ENCODE assay signal across 8 cellular contexts in genomic region chr19:44891016-44891882, GRCh38. TPM values are rescaled to one million over a fixed set of nuclear protein-coding genes. Genes with fewer than 3 reads are reported as not detected.
DNase-seq lines count a peak whose midpoint lies in the region; ATAC-seq and TF ChIP-seq lines count a peak whose summit lies in the region.

TOMM40 (plus strand) TSS chr19:44891254; CDS start chr19:44891416, 162 bp downstream.

- H3K36me3 Mint-ChIP-seq in naive thymus-derived CD8-positive, alpha-beta T cell = peaks cover 0 to 38% (median 12%) of the 10 kb centered on the region in 3 donors

- H3K9me3 Mint-ChIP-seq in naive thymus-derived CD8-positive, alpha-beta T cell = no peaks in the 10 kb centered on the region

- H3K9me3 ChIP-seq in ES-I3 (ENCODE audit: control insufficient read depth, insufficient read depth, low read length) (no peaks in the 10 kb centered on the region), HAP-1 (no peaks in the 10 kb centered on the region), thoracic aorta (no peaks in the 10 kb centered on the region)

- peaks cover 17% of the 10 kb centered on the region for H3K36me3 ChIP-seq in ES-I3 (ENCODE audit: insufficient read depth, low read length)
- peaks cover 53% of the 10 kb centered on the region for H3K36me3 ChIP-seq in HAP-1 (replicated peaks)
- H3K36me3 ChIP-seq in thoracic aorta = peaks cover 38% of the 10 kb centered on the region

- H3K9ac ChIP-seq in ES-I3 (ENCODE audit: low read depth, low read length) = peak within 1 kb of the TSS; percentile 61

- H3K4me3 ChIP-seq in HAP-1 = peak within 1 kb of the TSS; percentile 81
- peak within 1 kb of the TSS; percentile 94 for H3K4me3 ChIP-seq in epithelial cell of esophagus (ENCODE audit: low read length)
- peak within 1 kb of the TSS; percentile 86 for H3K4me3 ChIP-seq in thoracic aorta

- in situ Hi-C loops in HAP-1 (cut with MboI; ENCODE audit: low sequenced_read_pairs) = no loop called here

- H3K27me3 ChIP-seq in HAP-1 (ENCODE audit: low read depth) (no peaks in the 10 kb centered on the region), thoracic aorta (replicated peaks; ENCODE audit: insufficient read depth) (no peaks in the 10 kb centered on the region)

- H3K4me3 Mint-ChIP-seq in naive thymus-derived CD8-positive, alpha-beta T cell = peak within 1 kb of the TSS; percentile 82 to 93 (median 91)

- no peak for ATAC-seq in naive thymus-derived CD8-positive, alpha-beta T cell
- ATAC-seq in thoracic aorta (ENCODE audit: insufficient number of reproducible peaks, low FRiP score, low read depth) (peak; percentile 94), GM18870 (IDR thresholded peaks at IDR 0.05; ENCODE audit: unreplicated experiment) (no peak)

- H3K27ac ChIP-seq in thoracic aorta = peak within 1 kb of the TSS; percentile 88 to 97

- TF ChIP-seq CTCF in epithelial cell of esophagus (IDR thresholded peaks at IDR 0.05; ENCODE audit: insufficient read depth, low read depth, low read length, missing control alignments) (no peak), thoracic aorta (IDR thresholded peaks at IDR 0.05) (no peak)

- DNase-seq in HAP-1 (ENCODE audit: low spot score in 2 of 2) (peak; percentile 54 to 100), NCI-H146 (lab: John Stamatoyannopoulos, UW) (peak; percentile 100), epithelial cell of esophagus (ENCODE audit: low read depth) (no peak), thoracic aorta (ENCODE audit: low spot score) (peak; percentile 99)
- peak; percentile 100 for DNase-seq in activated CD4-positive, alpha-beta T cell treated with anti-CD3 and anti-CD28 coated beads for 4 hours
- DNase-seq in naive thymus-derived CD8-positive, alpha-beta T cell = peak in 2 of 10 donors; percentile 99

- POLR2A ChIA-PET in naive thymus-derived CD8-positive, alpha-beta T cell (lab: Charles Lee) = interaction anchor here (0.7 to 1.7 kb wide), 5 partner anchors 10 to 262 kb away, joined by 3 to 10 read pairs (median 4); partner anchors contain the start of genes APOE and CLPTM1

- H3K27ac Mint-ChIP-seq in naive thymus-derived CD8-positive, alpha-beta T cell = peak within 1 kb of the TSS; percentile 86 to 97 (median 96)

- H3K27me3 Mint-ChIP-seq in naive thymus-derived CD8-positive, alpha-beta T cell = no peaks in the 10 kb centered on the region

- H3K4me1 ChIP-seq in ES-I3 (ENCODE audit: insufficient read depth, low read length) = peaks cover 7% of the 10 kb centered on the region; the same call in 1 of the 2 replicates
- H3K4me1 ChIP-seq in HAP-1 = peaks cover 11% of the 10 kb centered on the region
- peaks cover 17 to 23% of the 10 kb centered on the region in 2 donors for H3K4me1 ChIP-seq in thoracic aorta (ENCODE audit: control insufficient read depth in 1 of 2, low read depth in 2 of 2)

- peaks cover 26 to 42% (median 34%) of the 10 kb centered on the region in 4 donors for H3K4me1 Mint-ChIP-seq in naive thymus-derived CD8-positive, alpha-beta T cell

RNA-seq across cellular contexts. Expression of gene TOMM40, which starts in this region (rescaled TPM):
- total RNA-seq in naive thymus-derived CD8-positive, alpha-beta T cell = 10 to 100 TPM; 39.3 to 41.4 TPM
- polyA plus RNA-seq in naive thymus-derived CD8-positive, alpha-beta T cell = 10 to 100 TPM; 32.0 to 42.3 (median 33.7) TPM
- total RNA-seq in thoracic aorta = 10 to 100 TPM; 24.9 to 48.5 TPM
